Comparison of ENCODE assay signal across 18 cellular contexts in the genomic region with DNA sequence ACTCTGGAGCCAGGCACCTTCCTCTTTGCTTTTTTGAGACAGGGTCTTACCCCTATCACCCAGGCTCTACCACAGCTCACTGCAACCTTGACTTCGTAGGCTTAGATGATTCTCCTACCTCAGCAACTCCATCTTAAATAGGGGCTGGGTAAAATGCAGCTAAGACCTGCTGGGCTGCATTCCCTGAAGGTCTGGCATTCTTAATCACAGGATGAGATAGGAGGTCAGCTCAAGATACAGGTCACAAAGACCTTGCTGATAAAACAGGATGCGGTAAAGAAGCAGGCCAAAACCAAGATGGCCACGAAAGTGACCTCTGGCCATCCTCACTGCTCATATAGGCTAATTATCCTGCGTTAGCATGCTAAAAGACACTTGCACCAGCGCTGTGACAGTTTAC.
"Had no signal": no experiment of that assay in that cellular context is flagged by ENCODE, and none has a peak within 500 bp of the region (broad histone marks: within the 10 kb centered on the region; RNA-seq: fewer than 3 reads in every experiment).

No MANE protein-coding gene starts in this region.

- DNase-seq: activated CD4-positive, alpha-beta memory T cell treated with anti-CD3 and anti-CD28 coated beads, Interleukin-2, amount 10 ng/mL, durations not matched to agents 7 days and 5 days; activated CD4-positive, alpha-beta T cell treated with anti-CD3 and anti-CD28 coated beads for 36 hours; activated CD4-positive, alpha-beta T cell treated with anti-CD3 and anti-CD28 coated beads, Interleukin-2, amount 50 U/mL, for 1 hour; activated CD8-positive, alpha-beta memory T cell treated with anti-CD3 and anti-CD28 coated beads, Interleukin-2, amount 50 U/mL, for 4 hours; activated gamma-delta T cell treated with Interleukin-2 at 50 U/mL for 16 hours; activated naive CD4-positive, alpha-beta T cell treated with anti-CD3 and anti-CD28 coated beads, Interleukin-2, amount 10 ng/mL, durations not matched to agents 7 days and 5 days; activated naive CD8-positive, alpha-beta T cell treated with anti-CD3 and anti-CD28 coated beads for 36 hours; activated T-cell treated with anti-CD3 and anti-CD28 coated beads, Interleukin-2, amount 50 U/mL, for 72 hours; brain microvascular endothelial cell; NCI-H1092; NCI-H1417; NCI-H2029; NCI-H446; NCI-H524; SIG-M5; T-helper 17 cell; T1000 had no signal

- H3K4me3 Mint-ChIP-seq: activated CD4-positive, alpha-beta memory T cell treated with anti-CD3 and anti-CD28 coated beads, Interleukin-2, amount 10 ng/mL, durations not matched to agents 7 days and 5 days; activated CD4-positive, alpha-beta T cell treated with anti-CD3 and anti-CD28 coated beads for 36 hours; activated naive CD4-positive, alpha-beta T cell treated with anti-CD3 and anti-CD28 coated beads, Interleukin-2, amount 10 ng/mL, durations not matched to agents 7 days and 5 days; activated naive CD8-positive, alpha-beta T cell treated with anti-CD3 and anti-CD28 coated beads for 36 hours; activated T-cell treated with anti-CD3 and anti-CD28 coated beads, Interleukin-2, amount 50 U/mL, for 72 hours; T-helper 17 cell had no signal

- H3K4me1 Mint-ChIP-seq: activated CD4-positive, alpha-beta memory T cell treated with anti-CD3 and anti-CD28 coated beads, Interleukin-2, amount 10 ng/mL, durations not matched to agents 7 days and 5 days; activated CD4-positive, alpha-beta T cell treated with anti-CD3 and anti-CD28 coated beads for 36 hours; activated naive CD4-positive, alpha-beta T cell treated with anti-CD3 and anti-CD28 coated beads, Interleukin-2, amount 10 ng/mL, durations not matched to agents 7 days and 5 days; activated naive CD8-positive, alpha-beta T cell treated with anti-CD3 and anti-CD28 coated beads for 36 hours; T-helper 17 cell had no signal

- ATAC-seq: activated CD4-positive, alpha-beta T cell treated with anti-CD3 and anti-CD28 coated beads for 36 hours; activated T-cell treated with anti-CD3 and anti-CD28 coated beads, Interleukin-2, amount 50 U/mL, for 72 hours; T-helper 17 cell had no signal

- H3K36me3 Mint-ChIP-seq: activated naive CD4-positive, alpha-beta T cell treated with anti-CD3 and anti-CD28 coated beads, Interleukin-2, amount 10 ng/mL, durations not matched to agents 7 days and 5 days; activated naive CD8-positive, alpha-beta T cell treated with anti-CD3 and anti-CD28 coated beads for 36 hours had no signal

- H3K27me3 Mint-ChIP-seq: activated CD4-positive, alpha-beta memory T cell treated with anti-CD3 and anti-CD28 coated beads, Interleukin-2, amount 10 ng/mL, durations not matched to agents 7 days and 5 days; activated CD4-positive, alpha-beta T cell treated with anti-CD3 and anti-CD28 coated beads for 36 hours; activated naive CD4-positive, alpha-beta T cell treated with anti-CD3 and anti-CD28 coated beads, Interleukin-2, amount 10 ng/mL, durations not matched to agents 7 days and 5 days; activated naive CD8-positive, alpha-beta T cell treated with anti-CD3 and anti-CD28 coated beads for 36 hours; T-helper 17 cell had no signal

- H3K27ac Mint-ChIP-seq: activated CD4-positive, alpha-beta memory T cell treated with anti-CD3 and anti-CD28 coated beads, Interleukin-2, amount 10 ng/mL, durations not matched to agents 7 days and 5 days; activated CD4-positive, alpha-beta T cell treated with anti-CD3 and anti-CD28 coated beads for 36 hours; activated naive CD4-positive, alpha-beta T cell treated with anti-CD3 and anti-CD28 coated beads, Interleukin-2, amount 10 ng/mL, durations not matched to agents 7 days and 5 days; activated naive CD8-positive, alpha-beta T cell treated with anti-CD3 and anti-CD28 coated beads for 36 hours; activated T-cell treated with anti-CD3 and anti-CD28 coated beads, Interleukin-2, amount 50 U/mL, for 72 hours; activated T-helper 2 cell treated with anti-CD3 and anti-CD28 coated beads, Interferon-gamma antibody, Interleukin-2, Interleukin-4, amounts not matched to agents 10 μg/mL and 5 μg/mL and 100 μg/mL, durations not matched to agents 14 hours and 24 hours and 36 hours; T-helper 17 cell had no signal
